Comparison of ENCODE assay signal across 13 cellular contexts in genomic region chr9:122338989-122339388, GRCh38.
"Had no signal": no experiment of that assay in that cellular context is flagged by ENCODE, and none has a peak within 500 bp of the region (broad histone marks: within the 10 kb centered on the region; RNA-seq: fewer than 3 reads in every experiment).

No MANE protein-coding gene starts in this region.

- H3K27me3 ChIP-seq: upper lobe of left lung had no signal

- H3K4me1 ChIP-seq: psoas muscle had no signal

- H3K27ac ChIP-seq: coronary artery, psoas muscle, upper lobe of left lung had no signal

- H3K36me3 ChIP-seq: upper lobe of left lung had no signal

- H3K9me3 ChIP-seq: psoas muscle, upper lobe of left lung had no signal

- DNase-seq: activated CD4-positive, alpha-beta T cell treated with anti-CD3 and anti-CD28 coated beads, Interleukin-2, amount 10 ng/mL, durations not matched to agents 24 days and 14 days; activated CD8-positive, alpha-beta memory T cell treated with anti-CD3 and anti-CD28 coated beads for 24 hours; activated naive CD4-positive, alpha-beta T cell treated with anti-CD3 and anti-CD28 coated beads, Interleukin-2, amount 50 U/mL, for 16 hours; effector CD4-positive, alpha-beta T cell; foreskin melanocyte; kidney; naive thymus-derived CD4-positive, alpha-beta T cell; psoas muscle; stimulated activated CD4-positive, alpha-beta T cell treated with anti-CD3 and anti-CD28 coated beads, Interleukin-4, amount 100 ng/mL, for 24 hours had no signal

- H3K4me3 ChIP-seq: coronary artery, psoas muscle, upper lobe of left lung had no signal

- FAIRE-seq: endothelial cell of umbilical vein, kidney had no signal

- ATAC-seq: naive thymus-derived CD4-positive, alpha-beta T cell; psoas muscle; WTC11 had no signal
